8 cellular contexts compared by ENCODE assay signal in the genomic region with DNA sequence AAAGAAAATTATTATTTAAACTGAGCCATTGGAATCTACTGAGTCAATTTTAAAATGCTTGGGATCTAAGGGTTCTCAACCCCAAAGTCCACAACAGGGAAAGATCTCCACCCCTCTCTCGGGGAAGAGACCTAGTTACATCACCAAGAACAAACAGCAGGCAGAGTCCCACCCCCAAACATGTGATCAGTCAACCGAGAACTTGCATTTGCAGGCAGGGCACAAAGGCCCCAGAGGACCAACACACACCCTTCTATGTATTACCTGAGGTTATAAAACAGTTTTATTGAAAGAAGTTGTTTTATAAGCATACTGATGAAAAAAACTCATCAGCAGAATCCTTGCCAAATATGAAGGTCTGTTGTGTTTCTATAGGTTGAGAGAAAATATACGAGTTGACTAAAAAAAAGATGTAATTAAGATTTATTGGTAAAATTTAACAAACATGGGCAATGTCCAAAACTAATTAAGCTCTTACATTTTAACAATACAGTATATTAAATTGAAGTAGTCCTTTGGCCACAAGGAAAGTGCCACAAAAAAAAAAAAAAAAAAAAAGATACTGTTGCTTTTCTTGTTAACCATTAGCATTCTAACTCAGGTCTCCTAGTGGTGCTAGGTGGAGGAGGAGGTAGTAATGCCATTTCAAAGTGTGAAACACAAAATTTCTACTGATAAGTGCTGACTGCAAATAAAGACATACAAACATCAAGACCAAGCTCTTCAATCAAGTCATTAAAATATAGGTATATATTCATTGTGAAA. TPM values are rescaled to one million over a fixed set of nuclear protein-coding genes. Genes with fewer than 3 reads are reported as not detected.
DNase-seq lines count a peak whose midpoint lies in the region; ATAC-seq and TF ChIP-seq lines count a peak whose summit lies in the region.

No MANE protein-coding gene starts in this region.

- H3K4me3 Mint-ChIP-seq in T-helper 2 cell treated with Interferon-gamma antibody and Interleukin-4, amounts not matched to agents 5 μg/mL and 100 μg/mL, for 36 hours, result peak overlapping the region; percentile 76

- no peak overlapping the region for H3K4me3 ChIP-seq in mucosa of stomach (ENCODE audit: low read length)
- no peak overlapping the region for H3K4me3 ChIP-seq in vagina

- H3K27me3 Mint-ChIP-seq in T-helper 2 cell treated with Interferon-gamma antibody and Interleukin-4, amounts not matched to agents 5 μg/mL and 100 μg/mL, for 36 hours (ENCODE audit: low read depth), result peaks cover 6% of the 10 kb centered on the region

- H3K9me3 Mint-ChIP-seq in T-helper 2 cell treated with Interferon-gamma antibody and Interleukin-4, amounts not matched to agents 5 μg/mL and 100 μg/mL, for 36 hours, result no peaks in the 10 kb centered on the region

- H3K27me3 ChIP-seq in mucosa of stomach (ENCODE audit: control insufficient read depth, insufficient read depth, low read length) (no peaks in the 10 kb centered on the region), vagina (no peaks in the 10 kb centered on the region)

- H3K27ac ChIP-seq in vagina, result peak overlapping the region; percentile 78

- ATAC-seq in esophagus mucosa (peak; percentile 71), HG02970 (IDR thresholded peaks at IDR 0.05; ENCODE audit: low FRiP score, unreplicated experiment) (no peak), HG02642 (IDR thresholded peaks at IDR 0.05; ENCODE audit: poor library complexity, unreplicated experiment) (no peak)

- H3K9ac ChIP-seq in mucosa of stomach (ENCODE audit: low read length), result peak overlapping the region; percentile 74

- H3K9me3 ChIP-seq in mucosa of stomach (ENCODE audit: control insufficient read depth, low read length) (no peaks in the 10 kb centered on the region), vagina (no peaks in the 10 kb centered on the region)

- DNase-seq in DMS79 treated with DMSO at 0.1 percent for 48 hours (lab: John Stamatoyannopoulos, UW) (peak; percentile 20), KBM-7 (peak; percentile 62), vagina (ENCODE audit: extremely low spot score in 2 of 2) (no peak)
- no peak for DNase-seq in T-helper 2 cell treated with Interferon-gamma antibody and Interleukin-4, amounts not matched to agents 5 μg/mL and 100 μg/mL, for 36 hours (ENCODE audit: low spot score)

- peaks cover 14% of the 10 kb centered on the region for H3K4me1 Mint-ChIP-seq in T-helper 2 cell treated with Interferon-gamma antibody and Interleukin-4, amounts not matched to agents 5 μg/mL and 100 μg/mL, for 36 hours (ENCODE audit: low read depth)

- no peaks in the 10 kb centered on the region for H3K36me3 Mint-ChIP-seq in T-helper 2 cell treated with Interferon-gamma antibody and Interleukin-4, amounts not matched to agents 5 μg/mL and 100 μg/mL, for 36 hours (ENCODE audit: low read depth)

- no peak for TF ChIP-seq CTCF in vagina (IDR thresholded peaks at IDR 0.05)

- H3K27ac Mint-ChIP-seq in T-helper 2 cell treated with Interferon-gamma antibody and Interleukin-4, amounts not matched to agents 5 μg/mL and 100 μg/mL, for 36 hours, result no peak overlapping the region

- intact Hi-C loops in vagina (cut with DNase I), result no loop called here

- H3K36me3 ChIP-seq in mucosa of stomach (ENCODE audit: control insufficient read depth, insufficient read depth, low read length) (no peaks in the 10 kb centered on the region), vagina (no peaks in the 10 kb centered on the region)

- TF ChIP-seq POLR2A in vagina (IDR thresholded peaks at IDR 0.05), result no peak

- in situ Hi-C loops in KBM-7 (cut with MboI; ENCODE audit: low pct_unique_long_range_greater_than_20kb, low sequenced_read_pairs), result no loop called here

- H3K4me1 ChIP-seq in mucosa of stomach (ENCODE audit: control insufficient read depth, insufficient read depth, low read length) (peaks cover 28% of the 10 kb centered on the region), vagina (peaks cover 23% of the 10 kb centered on the region)

RNA-seq across cellular contexts. Expression of a gene that starts 1.0 kb away (rescaled TPM):
- total RNA-seq in esophagus mucosa, result 44.8 TPM
- 27.7 TPM for total RNA-seq in vagina

RNA-seq across cellular contexts. Expression of a gene that starts 49.2 kb away (rescaled TPM):
- 0.44 TPM for total RNA-seq in esophagus mucosa
- not detected for total RNA-seq in vagina

Comparison
In these comparisons a context has a peak if more than half of its experiments do, and no peak if none do; other contexts are left out.
1. DNase-seq: peak in DMS79 treated with DMSO at 0.1 percent for 48 hours (single experiment) and KBM-7 (single experiment); none in T-helper 2 cell treated with Interferon-gamma antibody and Interleukin-4, amounts not matched to agents 5 μg/mL and 100 μg/mL, for 36 hours (single experiment) and vagina (0 of 2).